In genomic region chr14:53855127-53855526, GRCh38 we compare ENCODE assay signal across 1 cellular context.
TF ChIP-seq lines count a peak whose summit lies in the region.

No MANE protein-coding gene starts in this region.

TF ChIP-seq in HepG2, 621 proteins besides CTCF, POLR2A, EP300 and RAD21 (continued from another document and continues in another):
- TF ChIP-seq ZNF280D (CRISPR knock-in tag; IDR thresholded peaks at IDR 0.05) (0 out of 2 replicates have a peak, but pooled peaks have one; percentile 37), SKIL (CRISPR knock-in tag; IDR thresholded peaks at IDR 0.05; ENCODE audit: borderline replicate concordance) (no peak), TFDP1 (CRISPR knock-in tag; IDR thresholded peaks at IDR 0.05; ENCODE audit: borderline replicate concordance) (no peak), MAF1 (CRISPR knock-in tag; IDR thresholded peaks at IDR 0.05; ENCODE audit: borderline replicate concordance) (no peak), IRX3 (CRISPR knock-in tag; IDR thresholded peaks at IDR 0.05; ENCODE audit: borderline replicate concordance, low read depth) (no peak), NR2F6 (IDR thresholded peaks at IDR 0.05) (no peak), NR2F6 (CRISPR knock-in tag; IDR thresholded peaks at IDR 0.05) (no peak), SP4 (CRISPR knock-in tag; IDR thresholded peaks at IDR 0.05) (no peak), SUZ12 (IDR thresholded peaks at IDR 0.05; ENCODE audit: low read depth, low read length) (no peak), GATAD1 (CRISPR knock-in tag; IDR thresholded peaks at IDR 0.05) (0 out of 2 replicates have a peak, but pooled peaks have one; percentile 21), ZFP90 (CRISPR knock-in tag; IDR thresholded peaks at IDR 0.05; ENCODE audit: borderline replicate concordance) (no peak), ZNF512 (CRISPR knock-in tag; IDR thresholded peaks at IDR 0.05) (no peak), NAIF1 (CRISPR knock-in tag; IDR thresholded peaks at IDR 0.05; ENCODE audit: borderline replicate concordance) (no peak), ZNF121 (CRISPR knock-in tag; IDR thresholded peaks at IDR 0.05) (no peak), TAF1 (CRISPR knock-in tag; IDR thresholded peaks at IDR 0.05) (no peak), KLF11 (CRISPR knock-in tag; IDR thresholded peaks at IDR 0.05) (no peak), ELF1 (CRISPR knock-in tag; IDR thresholded peaks at IDR 0.05) (no peak), ZNF704 (CRISPR knock-in tag; IDR thresholded peaks at IDR 0.05; ENCODE audit: borderline replicate concordance) (no peak), SNAPC5 (CRISPR knock-in tag; IDR thresholded peaks at IDR 0.05; ENCODE audit: borderline replicate concordance) (no peak), ZNF530 (CRISPR knock-in tag; IDR thresholded peaks at IDR 0.05; ENCODE audit: low read depth) (no peak), PHF5A (CRISPR knock-in tag; IDR thresholded peaks at IDR 0.05; ENCODE audit: low read depth, unreplicated experiment) (no peak), ZSCAN5A (CRISPR knock-in tag; IDR thresholded peaks at IDR 0.05; ENCODE audit: borderline replicate concordance) (no peak), ZNF362 (CRISPR knock-in tag; IDR thresholded peaks at IDR 0.05; ENCODE audit: borderline replicate concordance) (no peak), ZNF720 (CRISPR knock-in tag; IDR thresholded peaks at IDR 0.05) (no peak), CENPX (CRISPR knock-in tag; IDR thresholded peaks at IDR 0.05) (no peak), ZFP82 (CRISPR knock-in tag; IDR thresholded peaks at IDR 0.05; ENCODE audit: borderline replicate concordance) (no peak), ZNF777 (CRISPR knock-in tag; IDR thresholded peaks at IDR 0.05) (no peak), FOSL2 (CRISPR knock-in tag; IDR thresholded peaks at IDR 0.05) (peak; percentile 85), HNF4A (CRISPR knock-in tag; IDR thresholded peaks at IDR 0.05) (peak; percentile 86), KIAA2018 (CRISPR knock-in tag; IDR thresholded peaks at IDR 0.05; ENCODE audit: borderline replicate concordance) (no peak), RFXAP (CRISPR knock-in tag; IDR thresholded peaks at IDR 0.05; ENCODE audit: borderline replicate concordance) (no peak), FOXJ3 (CRISPR knock-in tag; IDR thresholded peaks at IDR 0.05; ENCODE audit: borderline replicate concordance) (peak; percentile 31; the same call in 1 of the 2 replicates), HCFC1 (IDR thresholded peaks at IDR 0.05; ENCODE audit: low read depth, low read length) (no peak), KLF15 (CRISPR knock-in tag; IDR thresholded peaks at IDR 0.05; ENCODE audit: borderline replicate concordance) (no peak), HOMEZ (CRISPR knock-in tag; IDR thresholded peaks at IDR 0.05; ENCODE audit: low read depth) (peak; percentile 82), MEIS2 (CRISPR knock-in tag; IDR thresholded peaks at IDR 0.05) (no peak), ASH2L (IDR thresholded peaks at IDR 0.05; ENCODE audit: insufficient read length, low read depth, low read length) (peak; percentile 80), FIP1L1 (IDR thresholded peaks at IDR 0.05; ENCODE audit: borderline replicate concordance, insufficient read depth, low read depth, low read length) (no peak), ZNF101 (CRISPR knock-in tag; IDR thresholded peaks at IDR 0.05; ENCODE audit: borderline replicate concordance, low read depth) (no peak), SMC3 (IDR thresholded peaks at IDR 0.05; ENCODE audit: low read length) (no peak)
